18 cellular contexts compared by ENCODE assay signal in the genomic region with DNA sequence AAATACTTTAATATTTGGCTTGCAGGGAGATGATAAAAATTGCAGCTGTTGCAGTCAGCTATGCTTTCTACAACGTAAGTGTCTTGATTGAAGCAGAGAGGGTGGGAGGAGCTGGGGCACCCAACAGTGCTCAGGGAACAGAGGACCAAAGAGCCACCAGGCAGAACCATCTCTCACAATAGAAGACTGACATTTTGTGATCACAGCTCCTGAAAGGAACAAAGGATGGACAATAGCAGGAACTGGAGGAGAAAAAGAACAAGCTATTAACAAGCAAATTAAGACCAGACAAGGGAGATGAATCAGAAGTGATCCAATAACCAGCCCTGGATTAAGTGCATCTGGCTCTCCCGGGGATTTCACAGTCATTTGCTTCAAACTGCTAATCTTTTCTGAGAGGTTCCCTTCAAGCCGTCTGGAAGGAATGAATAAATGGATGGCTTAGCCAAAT.
A peak's percentile ranks its signal among the peaks of the same experiment; 100 is the strongest.
DNase-seq lines count a peak whose midpoint lies in the region; ATAC-seq and TF ChIP-seq lines count a peak whose summit lies in the region.
"Had no signal": no experiment of that assay in that cellular context is flagged by ENCODE, and none has a peak within 500 bp of the region (broad histone marks: within the 10 kb centered on the region; RNA-seq: fewer than 3 reads in every experiment).

No MANE protein-coding gene starts in this region.

- no peak overlapping the region for H3K27ac Mint-ChIP-seq in activated T-helper 1 cell treated with anti-CD3 and anti-CD28 coated beads, Interleukin-12 subunit alpha, Interleukin-12 subunit beta, Interleukin-2, Interleukin-4 antibody, amounts not matched to agents 30 ng/mL and 10 ng/mL and 1 ng/mL, durations not matched to agents 14 hours and 24 hours and 36 hours
- H3K27ac Mint-ChIP-seq: activated CD4-positive, alpha-beta T cell treated with anti-CD3 and anti-CD28 coated beads for 36 hours; activated naive CD8-positive, alpha-beta T cell treated with anti-CD3 and anti-CD28 coated beads, Interleukin-2, amount 10 ng/mL, durations not matched to agents 7 days and 5 days; CD14-positive monocyte; H9 had no signal

- WGBS in prostate gland: 36% methylated on average over 3 of the region's 3 CpGs

- H3K4me1 Mint-ChIP-seq in activated T-helper 1 cell treated with anti-CD3 and anti-CD28 coated beads, Interleukin-12 subunit alpha, Interleukin-12 subunit beta, Interleukin-2, Interleukin-4 antibody, amounts not matched to agents 30 ng/mL and 10 ng/mL and 1 ng/mL, durations not matched to agents 14 hours and 24 hours and 36 hours (ENCODE audit: low read depth): no peaks in the 10 kb centered on the region
- H3K4me1 Mint-ChIP-seq: activated CD4-positive, alpha-beta T cell treated with anti-CD3 and anti-CD28 coated beads for 36 hours; activated naive CD8-positive, alpha-beta T cell treated with anti-CD3 and anti-CD28 coated beads, Interleukin-2, amount 10 ng/mL, durations not matched to agents 7 days and 5 days had no signal

- no peaks in the 10 kb centered on the region for H3K9me3 ChIP-seq in neural cell (ENCODE audit: low read length)
- H3K9me3 ChIP-seq in prostate gland: no peaks in the 10 kb centered on the region
- H3K9me3 ChIP-seq: pancreas had no signal

- no peak for TF ChIP-seq POLR2A in prostate gland (IDR thresholded peaks at IDR 0.05)

- peak overlapping the region; percentile 17 for H2AFZ ChIP-seq in neural cell (ENCODE audit: low read depth, low read length)

- H3K27ac ChIP-seq in neural cell (ENCODE audit: low read length) (peak overlapping the region; percentile 77), prostate gland (no peak overlapping the region)
- H3K27ac ChIP-seq: pancreas had no signal

- H3K4me3 ChIP-seq in neural cell (ENCODE audit: low read length) (peak overlapping the region; percentile 52), prostate gland (no peak overlapping the region)
- H3K4me3 ChIP-seq: pancreas had no signal

- intact Hi-C loops in activated T-helper 1 cell treated with anti-CD3 and anti-CD28 coated beads, Interleukin-12 subunit alpha, Interleukin-12 subunit beta, Interleukin-2, Interleukin-4 antibody, amounts not matched to agents 30 ng/mL and 10 ng/mL and 1 ng/mL, durations not matched to agents 14 hours and 24 hours and 36 hours (cut with micrococcal nuclease): loop anchor here (5.0 kb wide), 1 partner anchor 64 kb away; a partner anchor contains a TSS
- intact Hi-C loops in prostate gland (cut with DNase I): no loop called here

- DNase-seq in ELF-1 (ENCODE audit: low read depth, low spot score) (peak; percentile 43), NCI-H1930 (lab: John Stamatoyannopoulos, UW) (peak; percentile 47 to 72), astrocyte of the hippocampus (ENCODE audit: low read depth, low spot score) (peak; percentile 12), prostate gland (ENCODE audit: low spot score) (no peak), midbrain (lab: John Stamatoyannopoulos, UW) (no peak)
- no peak for DNase-seq in activated T-helper 1 cell treated with anti-CD3 and anti-CD28 coated beads, Interleukin-12 subunit alpha, Interleukin-12 subunit beta, Interleukin-2, Interleukin-4 antibody, amounts not matched to agents 30 ng/mL and 10 ng/mL and 1 ng/mL, durations not matched to agents 14 hours and 24 hours and 36 hours (ENCODE audit: low spot score)
- DNase-seq: activated CD4-positive, alpha-beta T cell treated with anti-CD3 and anti-CD28 coated beads for 36 hours; activated naive CD8-positive, alpha-beta T cell treated with anti-CD3 and anti-CD28 coated beads, Interleukin-2, amount 10 ng/mL, durations not matched to agents 7 days and 5 days; central memory CD4-positive, alpha-beta T cell; H9; kidney; NCI-H1092; pancreas; stimulated activated CD4-positive, alpha-beta T cell treated with anti-CD3 and anti-CD28 coated beads, Interleukin-15, amount 100 ng/mL, for 24 hours; T-helper 2 cell had no signal

- no peaks in the 10 kb centered on the region for H3K36me3 Mint-ChIP-seq in activated T-helper 1 cell treated with anti-CD3 and anti-CD28 coated beads, Interleukin-12 subunit alpha, Interleukin-12 subunit beta, Interleukin-2, Interleukin-4 antibody, amounts not matched to agents 30 ng/mL and 10 ng/mL and 1 ng/mL, durations not matched to agents 14 hours and 24 hours and 36 hours (ENCODE audit: low read depth)
- H3K36me3 Mint-ChIP-seq: activated naive CD8-positive, alpha-beta T cell treated with anti-CD3 and anti-CD28 coated beads, Interleukin-2, amount 10 ng/mL, durations not matched to agents 7 days and 5 days had no signal

- H4K20me1 ChIP-seq in neural cell (ENCODE audit: insufficient read depth): no peaks in the 10 kb centered on the region

- no peaks in the 10 kb centered on the region for H3F3A ChIP-seq in neural cell (ENCODE audit: insufficient read depth, low read length, poor library complexity, severe bottlenecking)

- H3K79me2 ChIP-seq in neural cell (replicated peaks; ENCODE audit: insufficient read depth, low read length): no peaks in the 10 kb centered on the region

- TF ChIP-seq RAD21 in neural cell (conservative IDR thresholded peaks at IDR 0.05): no peak

- peaks cover 11% of the 10 kb centered on the region for H3K9me3 Mint-ChIP-seq in activated T-helper 1 cell treated with anti-CD3 and anti-CD28 coated beads, Interleukin-12 subunit alpha, Interleukin-12 subunit beta, Interleukin-2, Interleukin-4 antibody, amounts not matched to agents 30 ng/mL and 10 ng/mL and 1 ng/mL, durations not matched to agents 14 hours and 24 hours and 36 hours

- no peaks in the 10 kb centered on the region for H3K9me2 ChIP-seq in neural cell (ENCODE audit: insufficient read depth, low read length)

- peak; percentile 56 for TF ChIP-seq EP300 in neural cell (conservative IDR thresholded peaks at IDR 0.05; ENCODE audit: poor library complexity, severe bottlenecking)

- H3K4me2 ChIP-seq in neural cell (ENCODE audit: low read length): peak overlapping the region; percentile 41

- H3K4me1 ChIP-seq in prostate gland (replicated peaks): no peaks in the 10 kb centered on the region
- H3K4me1 ChIP-seq: pancreas had no signal

- peak overlapping the region; percentile 28 for H3K9ac ChIP-seq in neural cell (ENCODE audit: low read length)

- TF ChIP-seq CTCF in neural cell (IDR thresholded peaks at IDR 0.05; ENCODE audit: poor library complexity, severe bottlenecking): no peak
- TF ChIP-seq CTCF in prostate gland (IDR thresholded peaks at IDR 0.05): no peak

- H3K27me3 ChIP-seq in neural cell (ENCODE audit: insufficient read depth, low read depth, low read length) (no peaks in the 10 kb centered on the region), prostate gland (replicated peaks; ENCODE audit: insufficient read depth) (no peaks in the 10 kb centered on the region)
- H3K27me3 ChIP-seq: pancreas had no signal

- H3K36me3 ChIP-seq in neural cell (ENCODE audit: insufficient read depth, low read length) (no peaks in the 10 kb centered on the region), prostate gland (no peaks in the 10 kb centered on the region)
- H3K36me3 ChIP-seq: pancreas had no signal

- no peak overlapping the region for H3K4me3 Mint-ChIP-seq in activated T-helper 1 cell treated with anti-CD3 and anti-CD28 coated beads, Interleukin-12 subunit alpha, Interleukin-12 subunit beta, Interleukin-2, Interleukin-4 antibody, amounts not matched to agents 30 ng/mL and 10 ng/mL and 1 ng/mL, durations not matched to agents 14 hours and 24 hours and 36 hours
- H3K4me3 Mint-ChIP-seq: activated CD4-positive, alpha-beta T cell treated with anti-CD3 and anti-CD28 coated beads for 36 hours; activated naive CD8-positive, alpha-beta T cell treated with anti-CD3 and anti-CD28 coated beads, Interleukin-2, amount 10 ng/mL, durations not matched to agents 7 days and 5 days; CD14-positive monocyte; H9 had no signal

- H3K27me3 Mint-ChIP-seq in activated T-helper 1 cell treated with anti-CD3 and anti-CD28 coated beads, Interleukin-12 subunit alpha, Interleukin-12 subunit beta, Interleukin-2, Interleukin-4 antibody, amounts not matched to agents 30 ng/mL and 10 ng/mL and 1 ng/mL, durations not matched to agents 14 hours and 24 hours and 36 hours (ENCODE audit: insufficient read depth): peaks cover 9% of the 10 kb centered on the region
- H3K27me3 Mint-ChIP-seq: activated CD4-positive, alpha-beta T cell treated with anti-CD3 and anti-CD28 coated beads for 36 hours had no signal

- ATAC-seq in GM18870 (IDR thresholded peaks at IDR 0.05; ENCODE audit: unreplicated experiment): no peak
- ATAC-seq: activated CD4-positive, alpha-beta T cell treated with anti-CD3 and anti-CD28 coated beads for 36 hours; pancreas had no signal

TF ChIP-seq in neural cell, 6 proteins besides CTCF, POLR2A, EP300 and RAD21:
- TF ChIP-seq, protein P1, sequence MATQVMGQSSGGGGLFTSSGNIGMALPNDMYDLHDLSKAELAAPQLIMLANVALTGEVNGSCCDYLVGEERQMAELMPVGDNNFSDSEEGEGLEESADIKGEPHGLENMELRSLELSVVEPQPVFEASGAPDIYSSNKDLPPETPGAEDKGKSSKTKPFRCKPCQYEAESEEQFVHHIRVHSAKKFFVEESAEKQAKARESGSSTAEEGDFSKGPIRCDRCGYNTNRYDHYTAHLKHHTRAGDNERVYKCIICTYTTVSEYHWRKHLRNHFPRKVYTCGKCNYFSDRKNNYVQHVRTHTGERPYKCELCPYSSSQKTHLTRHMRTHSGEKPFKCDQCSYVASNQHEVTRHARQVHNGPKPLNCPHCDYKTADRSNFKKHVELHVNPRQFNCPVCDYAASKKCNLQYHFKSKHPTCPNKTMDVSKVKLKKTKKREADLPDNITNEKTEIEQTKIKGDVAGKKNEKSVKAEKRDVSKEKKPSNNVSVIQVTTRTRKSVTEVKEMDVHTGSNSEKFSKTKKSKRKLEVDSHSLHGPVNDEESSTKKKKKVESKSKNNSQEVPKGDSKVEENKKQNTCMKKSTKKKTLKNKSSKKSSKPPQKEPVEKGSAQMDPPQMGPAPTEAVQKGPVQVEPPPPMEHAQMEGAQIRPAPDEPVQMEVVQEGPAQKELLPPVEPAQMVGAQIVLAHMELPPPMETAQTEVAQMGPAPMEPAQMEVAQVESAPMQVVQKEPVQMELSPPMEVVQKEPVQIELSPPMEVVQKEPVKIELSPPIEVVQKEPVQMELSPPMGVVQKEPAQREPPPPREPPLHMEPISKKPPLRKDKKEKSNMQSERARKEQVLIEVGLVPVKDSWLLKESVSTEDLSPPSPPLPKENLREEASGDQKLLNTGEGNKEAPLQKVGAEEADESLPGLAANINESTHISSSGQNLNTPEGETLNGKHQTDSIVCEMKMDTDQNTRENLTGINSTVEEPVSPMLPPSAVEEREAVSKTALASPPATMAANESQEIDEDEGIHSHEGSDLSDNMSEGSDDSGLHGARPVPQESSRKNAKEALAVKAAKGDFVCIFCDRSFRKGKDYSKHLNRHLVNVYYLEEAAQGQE (IDR thresholded peaks at IDR 0.05; ENCODE audit: borderline replicate concordance): peak; percentile 43
- TF ChIP-seq POLR2AphosphoS5 (IDR thresholded peaks at IDR 0.05) (peak; percentile 44), SMC3 (conservative IDR thresholded peaks at IDR 0.05; ENCODE audit: poor library complexity) (no peak)

Comparison
In these comparisons a context has a peak if more than half of its experiments do, and no peak if none do; other contexts are left out.
1. DNase-seq: peak in ELF-1 (single experiment), NCI-H1930 (2 of 2) and astrocyte of the hippocampus (single experiment); none in activated T-helper 1 cell treated with anti-CD3 and anti-CD28 coated beads, Interleukin-12 subunit alpha, Interleukin-12 subunit beta, Interleukin-2, Interleukin-4 antibody, amounts not matched to agents 30 ng/mL and 10 ng/mL and 1 ng/mL, durations not matched to agents 14 hours and 24 hours and 36 hours (single experiment), prostate gland (single experiment) and midbrain (single experiment).